In the genomic region with DNA sequence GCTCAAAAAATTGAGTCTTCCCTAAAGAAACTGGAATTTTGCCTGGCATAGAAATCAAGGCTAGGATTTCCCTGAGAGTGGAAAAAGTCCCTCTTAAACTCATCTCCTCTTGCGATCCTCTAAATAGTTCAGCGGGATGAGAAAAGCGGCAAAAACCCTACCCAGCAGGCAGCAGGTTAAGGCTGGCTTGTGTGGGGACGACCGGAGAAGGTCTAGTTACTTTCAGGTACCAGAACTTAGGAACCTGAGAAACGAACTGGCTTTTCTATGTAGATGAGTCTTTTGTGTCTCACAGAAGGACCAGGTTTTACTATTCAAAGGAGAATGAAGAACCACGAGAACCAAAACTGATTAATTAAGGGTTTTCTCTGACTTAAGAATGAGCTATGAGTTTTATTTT, we compare ENCODE assay signal across 23 cellular contexts.
"Had no signal": no experiment of that assay in that cellular context is flagged by ENCODE, and none has a peak within 500 bp of the region (broad histone marks: within the 10 kb centered on the region; RNA-seq: fewer than 3 reads in every experiment).

No MANE protein-coding gene starts in this region.

- H3K9me3 Mint-ChIP-seq: activated naive CD8-positive, alpha-beta T cell treated with anti-CD3 and anti-CD28 coated beads for 36 hours; activated T-cell treated with anti-CD3 and anti-CD28 coated beads, Interleukin-2, amount 50 U/mL, for 4 hours; activated T-helper 2 cell treated with anti-CD3 and anti-CD28 coated beads, Interferon-gamma antibody, Interleukin-2, Interleukin-4, amounts not matched to agents 10 μg/mL and 5 μg/mL and 100 μg/mL, durations not matched to agents 14 hours and 24 hours and 36 hours; central memory CD8-positive, alpha-beta T cell; neural crest cell; stimulated activated naive CD8-positive, alpha-beta T cell treated with anti-CD3 and anti-CD28 coated beads, Interleukin-15, Interleukin-2, amounts not matched to agents 100 ng/mL and 50 ng/mL, for 24 hours; T-helper 1 cell treated with Interleukin-12 subunit alpha and Interleukin-12 subunit beta and Interleukin-4 antibody, amounts not matched to agents 30 μg/mL and 1 μg/mL, for 36 hours had no signal

- H3K4me1 Mint-ChIP-seq: central memory CD8-positive, alpha-beta T cell; immature natural killer cell had no signal

- H3K36me3 ChIP-seq: breast epithelium, esophagus squamous epithelium, gastroesophageal sphincter, left ventricle myocardium inferior, ovary, tibial artery had no signal

- H3K4me1 ChIP-seq: breast epithelium, esophagus squamous epithelium, gastroesophageal sphincter, left ventricle myocardium inferior, tibial artery had no signal

- H3K27ac ChIP-seq: breast epithelium, esophagus squamous epithelium, gastroesophageal sphincter, left ventricle myocardium inferior, ovary, tibial artery had no signal

- ATAC-seq: activated T-cell treated with anti-CD3 and anti-CD28 coated beads, Interleukin-2, amount 50 U/mL, for 4 hours; gastroesophageal sphincter; right cardiac atrium had no signal

- H3K9me3 ChIP-seq: breast epithelium, esophagus squamous epithelium, gastroesophageal sphincter, left ventricle myocardium inferior, ovary, tibial artery had no signal

- DNase-seq: activated CD4-positive, alpha-beta T cell treated with anti-CD3 and anti-CD28 coated beads for 4 hours; activated CD4-positive, alpha-beta T cell treated with anti-CD3 and anti-CD28 coated beads, Interleukin-2, amount 50 U/mL, for 48 hours; activated CD4-positive, CD25-positive, alpha-beta regulatory T cell; activated CD8-positive, alpha-beta memory T cell treated with anti-CD3 and anti-CD28 coated beads, Interleukin-2, amount 50 U/mL, for 48 hours; activated naive CD4-positive, alpha-beta T cell treated with Interleukin-2 at 50 U/mL for 16 hours; activated naive CD8-positive, alpha-beta T cell treated with anti-CD3 and anti-CD28 coated beads for 36 hours; activated T-cell treated with anti-CD3 and anti-CD28 coated beads, Interleukin-2, amount 50 U/mL, for 4 hours; esophagus squamous epithelium; head of caudate nucleus; immature natural killer cell; left ventricle myocardium inferior; ovary; right cardiac atrium; stimulated activated CD4-positive, alpha-beta T cell treated with anti-CD3 and anti-CD28 coated beads, Interleukin-1b, Interleukin-23, amount 100 ng/mL, for 48 hours; T1000; tibial artery had no signal

- H3K27me3 ChIP-seq: breast epithelium, esophagus squamous epithelium, gastroesophageal sphincter, ovary, tibial artery had no signal

- H3K4me3 ChIP-seq: breast epithelium, esophagus squamous epithelium, gastroesophageal sphincter, left ventricle myocardium inferior, ovary, tibial artery had no signal

- H3K27ac Mint-ChIP-seq: activated naive CD8-positive, alpha-beta T cell treated with anti-CD3 and anti-CD28 coated beads for 36 hours; activated T-helper 2 cell treated with anti-CD3 and anti-CD28 coated beads, Interferon-gamma antibody, Interleukin-2, Interleukin-4, amounts not matched to agents 10 μg/mL and 5 μg/mL and 100 μg/mL, durations not matched to agents 14 hours and 24 hours and 36 hours; immature natural killer cell; stimulated activated naive CD8-positive, alpha-beta T cell treated with anti-CD3 and anti-CD28 coated beads, Interleukin-15, Interleukin-2, amounts not matched to agents 100 ng/mL and 50 ng/mL, for 24 hours; T-helper 1 cell treated with Interleukin-12 subunit alpha and Interleukin-12 subunit beta and Interleukin-4 antibody, amounts not matched to agents 30 μg/mL and 1 μg/mL, for 36 hours had no signal

- H3K4me3 Mint-ChIP-seq: activated naive CD8-positive, alpha-beta T cell treated with anti-CD3 and anti-CD28 coated beads for 36 hours; activated T-cell treated with anti-CD3 and anti-CD28 coated beads, Interleukin-2, amount 50 U/mL, for 4 hours; central memory CD8-positive, alpha-beta T cell; immature natural killer cell; neural crest cell; stimulated activated naive CD8-positive, alpha-beta T cell treated with anti-CD3 and anti-CD28 coated beads, Interleukin-15, Interleukin-2, amounts not matched to agents 100 ng/mL and 50 ng/mL, for 24 hours; T-helper 1 cell treated with Interleukin-12 subunit alpha and Interleukin-12 subunit beta and Interleukin-4 antibody, amounts not matched to agents 30 μg/mL and 1 μg/mL, for 36 hours had no signal

- H3K36me3 Mint-ChIP-seq: immature natural killer cell had no signal
